ENCODE assay signal across 1 cellular context in genomic region chr19:45485301-45486077, GRCh38.
TF ChIP-seq lines count a peak whose summit lies in the region.

No MANE protein-coding gene starts in this region.

TF ChIP-seq in SK-N-SH, 30 proteins besides CTCF, POLR2A, EP300 and RAD21 (continued from another document):
- TF ChIP-seq ZBTB33 (IDR thresholded peaks at IDR 0.05; ENCODE audit: borderline replicate concordance, low read depth), result no peak
